ENCODE assay signal across 27 cellular contexts in genomic region chr3:21902956-21903355, GRCh38.
"Had no signal": no experiment of that assay in that cellular context is flagged by ENCODE, and none has a peak within 500 bp of the region (broad histone marks: within the 10 kb centered on the region; RNA-seq: fewer than 3 reads in every experiment).

No MANE protein-coding gene starts in this region.

- H3K27me3 ChIP-seq: ascending aorta, cardiac muscle cell had no signal

- H3K27ac ChIP-seq: ascending aorta, cardiac muscle cell, VCaP had no signal

- ATAC-seq: activated CD8-positive, alpha-beta T cell treated with anti-CD3 and anti-CD28 coated beads for 36 hours; activated naive CD8-positive, alpha-beta T cell treated with anti-CD3 and anti-CD28 coated beads, Interleukin-2, amount 50 U/mL, for 24 hours had no signal

- H3K36me3 ChIP-seq: ascending aorta, cardiac muscle cell had no signal

- H3K4me3 ChIP-seq: ascending aorta, cardiac muscle cell had no signal

- H3K9me3 ChIP-seq: ascending aorta had no signal

- DNase-seq: activated B cell treated with CpG ODN at 0.5 μM for 24 hours; activated CD4-positive, alpha-beta memory T cell treated with anti-CD3 and anti-CD28 coated beads for 36 hours; activated CD4-positive, alpha-beta T cell treated with anti-CD3 and anti-CD28 coated beads for 4 hours; activated CD4-positive, alpha-beta T cell treated with anti-CD3 and anti-CD28 coated beads, Interleukin-2, amount 10 ng/mL, durations not matched to agents 24 days and 14 days; activated CD4-positive, alpha-beta T cell treated with anti-CD3 and anti-CD28 coated beads, Interleukin-2, amount 50 U/mL, for 1 hour; activated CD4-positive, alpha-beta T cell treated with anti-CD3 and anti-CD28 coated beads, Interleukin-2, amount 50 U/mL, for 4 hours; activated CD4-positive, CD25-positive, alpha-beta regulatory T cell treated with anti-CD3 and anti-CD28 coated beads, Interleukin-2, amount 50 U/mL, for 72 hours; activated CD8-positive, alpha-beta memory T cell treated with anti-CD3 and anti-CD28 coated beads, Interleukin-2, amount 50 U/mL, for 4 hours; activated CD8-positive, alpha-beta T cell treated with anti-CD3 and anti-CD28 coated beads for 36 hours; activated effector memory CD4-positive, alpha-beta T cell treated with Interleukin-2 at 50 U/mL for 16 hours; activated gamma-delta T cell; activated naive CD4-positive, alpha-beta T cell treated with anti-CD3 and anti-CD28 coated beads, Interleukin-2, amount 10 ng/mL, durations not matched to agents 7 days and 5 days; activated naive CD4-positive, alpha-beta T cell treated with Interleukin-2 at 50 U/mL for 16 hours; activated naive CD8-positive, alpha-beta T cell treated with anti-CD3 and anti-CD28 coated beads, Interleukin-2, amount 10 ng/mL, durations not matched to agents 7 days and 5 days; activated naive CD8-positive, alpha-beta T cell treated with anti-CD3 and anti-CD28 coated beads, Interleukin-2, amount 50 U/mL, for 24 hours; activated T-cell treated with anti-CD3 and anti-CD28 coated beads for 4 hours; activated T-cell treated with anti-CD3 and anti-CD28 coated beads, Interleukin-2, amount 50 U/mL, for 1 hour; activated T-cell treated with anti-CD3 and anti-CD28 coated beads, Interleukin-2, amount 50 U/mL, for 48 hours; amygdala; anterior cingulate cortex; caudate nucleus; cerebellar nuclear complex; T-helper 2 cell; T-helper 9 cell had no signal

- H3K4me1 ChIP-seq: ascending aorta had no signal
